Comparison of ENCODE assay signal across 1 cellular context in the genomic region with DNA sequence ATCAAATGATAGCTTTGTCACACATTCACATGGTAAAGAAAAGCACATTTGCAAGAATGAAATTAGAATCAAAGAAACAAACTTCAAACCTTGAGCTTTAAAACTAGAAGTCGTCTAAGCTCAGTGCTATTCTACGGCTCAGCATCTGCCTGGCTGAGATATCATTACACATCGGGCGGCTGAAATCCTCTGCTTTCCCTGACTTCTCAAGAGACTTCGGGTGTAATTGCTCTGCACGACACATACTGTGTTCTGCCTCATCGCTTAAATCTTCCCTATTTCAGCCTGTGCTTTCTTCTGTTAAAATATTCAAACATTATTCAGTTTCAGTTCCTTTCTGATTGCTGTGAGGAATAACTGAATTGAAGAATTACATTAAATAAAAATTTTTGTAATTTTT.
TF ChIP-seq lines count a peak whose summit lies in the region.

No MANE protein-coding gene starts in this region.

TF ChIP-seq in IMR-90, 13 proteins besides CTCF, POLR2A, EP300 and RAD21 (continued from another document):
- TF ChIP-seq RFX5 (IDR thresholded peaks at IDR 0.05; ENCODE audit: low read depth, low read length): no peak
- TF ChIP-seq, protein P1, sequence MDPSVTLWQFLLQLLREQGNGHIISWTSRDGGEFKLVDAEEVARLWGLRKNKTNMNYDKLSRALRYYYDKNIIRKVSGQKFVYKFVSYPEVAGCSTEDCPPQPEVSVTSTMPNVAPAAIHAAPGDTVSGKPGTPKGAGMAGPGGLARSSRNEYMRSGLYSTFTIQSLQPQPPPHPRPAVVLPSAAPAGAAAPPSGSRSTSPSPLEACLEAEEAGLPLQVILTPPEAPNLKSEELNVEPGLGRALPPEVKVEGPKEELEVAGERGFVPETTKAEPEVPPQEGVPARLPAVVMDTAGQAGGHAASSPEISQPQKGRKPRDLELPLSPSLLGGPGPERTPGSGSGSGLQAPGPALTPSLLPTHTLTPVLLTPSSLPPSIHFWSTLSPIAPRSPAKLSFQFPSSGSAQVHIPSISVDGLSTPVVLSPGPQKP (IDR thresholded peaks at IDR 0.05; ENCODE audit: borderline replicate concordance, low read depth, low read length): no peak
- TF ChIP-seq MAFK (IDR thresholded peaks at IDR 0.05; ENCODE audit: low read depth, low read length): no peak
